In genomic region chr12:104064842-104065441, GRCh38 we compare ENCODE assay signal across 8 cellular contexts. TPM values are rescaled to one million over a fixed set of nuclear protein-coding genes. Genes with fewer than 3 reads are reported as not detected.
A peak's percentile ranks its signal among the peaks of the same experiment; 100 is the strongest.
DNase-seq lines count a peak whose midpoint lies in the region; ATAC-seq lines count a peak whose summit lies in the region.

No MANE protein-coding gene starts in this region.

- H3K9me3 ChIP-seq in mononuclear cell (ENCODE audit: low read depth, low read length) = no peaks in the 10 kb centered on the region

- DNase-seq in EH (ENCODE audit: low read depth) (peak; percentile 33), RKO (ENCODE audit: low spot score) (peak; percentile 38), NCI-H2081 treated with DMSO at 0.1 percent for 48 hours (lab: John Stamatoyannopoulos, UW) (no peak), GM19240 (ENCODE audit: insufficient read length, low spot score) (no peak)
- no peak for DNase-seq in effector memory CD8-positive, alpha-beta T cell

- H3K4me3 ChIP-seq in mononuclear cell (ENCODE audit: low read length) = peak overlapping the region; percentile 86

- peak overlapping the region; percentile 95 to 96 for H3K4me3 Mint-ChIP-seq in effector memory CD8-positive, alpha-beta T cell

- peaks cover 19% of the 10 kb centered on the region for H3K4me1 ChIP-seq in mononuclear cell (ENCODE audit: insufficient read depth, low read length)

- H3K27me3 Mint-ChIP-seq in effector memory CD8-positive, alpha-beta T cell = peaks cover 8 to 9% of the 10 kb centered on the region in 2 donors

- H3K36me3 Mint-ChIP-seq in effector memory CD8-positive, alpha-beta T cell (ENCODE audit: insufficient read depth) = peaks cover 18% of the 10 kb centered on the region

- no peaks in the 10 kb centered on the region for H3K27me3 ChIP-seq in mononuclear cell (ENCODE audit: insufficient read depth, low read length)

- peaks cover 15 to 17% of the 10 kb centered on the region in 2 donors for H3K4me1 Mint-ChIP-seq in effector memory CD8-positive, alpha-beta T cell (ENCODE audit: low read depth in 2 of 2)

- H3K27ac Mint-ChIP-seq in effector memory CD8-positive, alpha-beta T cell = peak overlapping the region; percentile 90 to 93

- ATAC-seq in GM21717 (IDR thresholded peaks at IDR 0.05; ENCODE audit: unreplicated experiment) = peak; percentile 4
- no peak for ATAC-seq in effector memory CD8-positive, alpha-beta T cell (replicated peaks)
- no peak for ATAC-seq in GM18909 (IDR thresholded peaks at IDR 0.05; ENCODE audit: poor library complexity, unreplicated experiment)

- no peaks in the 10 kb centered on the region for H3K9me3 Mint-ChIP-seq in effector memory CD8-positive, alpha-beta T cell

RNA-seq across cellular contexts. Expression of gene HCFC2, which starts 0.6 kb away (rescaled TPM):
- total RNA-seq in mononuclear cell = 23.4 TPM

RNA-seq across cellular contexts. Expression of gene GLT8D2, which starts 15.0 kb away (rescaled TPM):
- total RNA-seq in mononuclear cell = not detected

Comparison
In these comparisons a context has a peak if more than half of its experiments do, and no peak if none do; other contexts are left out.
1. DNase-seq: peak in EH (single experiment) and RKO (single experiment); none in effector memory CD8-positive, alpha-beta T cell (0 of 3), NCI-H2081 treated with DMSO at 0.1 percent for 48 hours (single experiment) and GM19240 (single experiment).